ENCODE assay signal across 1 cellular context in the genomic region with DNA sequence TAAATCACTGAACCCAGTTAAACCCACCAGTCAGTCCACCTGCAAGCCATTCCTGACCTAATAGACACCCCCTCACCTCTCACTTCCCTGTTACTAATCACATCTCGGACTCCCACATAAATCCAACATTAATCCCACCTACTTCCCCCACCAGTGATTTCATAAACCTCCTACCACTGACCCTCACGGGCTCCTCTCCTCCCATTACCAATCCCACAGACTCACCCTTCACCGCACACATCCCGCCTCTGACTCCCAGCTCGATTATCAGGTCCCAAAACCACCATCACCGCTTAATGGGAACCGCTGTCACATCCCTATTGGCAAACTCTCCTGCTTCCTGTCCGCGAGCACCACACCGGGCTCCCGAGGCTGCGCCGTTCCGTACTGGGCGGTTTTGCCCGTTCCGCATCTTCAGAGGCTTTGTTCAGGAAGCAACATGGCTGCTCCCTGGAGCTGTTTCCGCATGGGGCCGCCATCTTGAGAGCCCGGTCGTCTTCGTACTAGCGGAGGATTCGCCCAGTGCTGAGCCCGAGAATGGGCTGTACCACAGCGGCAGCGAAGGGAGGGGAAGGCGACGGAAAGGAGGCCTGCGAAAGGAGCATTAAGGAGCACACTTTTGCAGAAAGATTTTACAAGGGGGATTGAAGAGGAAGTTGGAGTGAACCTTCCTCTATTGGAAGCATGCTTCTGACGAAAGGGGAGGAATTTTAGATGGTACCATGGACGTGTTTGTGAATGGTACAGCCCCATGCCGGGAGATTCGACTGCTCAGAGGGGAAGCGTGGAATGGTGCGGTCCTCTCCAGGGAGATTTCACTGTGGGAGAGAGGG.
TF ChIP-seq lines count a peak whose summit lies in the region.

ZNF300 (minus strand) TSS at position 502 of the 833 bp plus-strand sequence. CDS start 1,825 bp downstream, outside the sequence.

TF ChIP-seq in HepG2, 621 proteins besides CTCF, POLR2A, EP300 and RAD21 (continued from another document and continues in another):
- TF ChIP-seq, protein P1, sequence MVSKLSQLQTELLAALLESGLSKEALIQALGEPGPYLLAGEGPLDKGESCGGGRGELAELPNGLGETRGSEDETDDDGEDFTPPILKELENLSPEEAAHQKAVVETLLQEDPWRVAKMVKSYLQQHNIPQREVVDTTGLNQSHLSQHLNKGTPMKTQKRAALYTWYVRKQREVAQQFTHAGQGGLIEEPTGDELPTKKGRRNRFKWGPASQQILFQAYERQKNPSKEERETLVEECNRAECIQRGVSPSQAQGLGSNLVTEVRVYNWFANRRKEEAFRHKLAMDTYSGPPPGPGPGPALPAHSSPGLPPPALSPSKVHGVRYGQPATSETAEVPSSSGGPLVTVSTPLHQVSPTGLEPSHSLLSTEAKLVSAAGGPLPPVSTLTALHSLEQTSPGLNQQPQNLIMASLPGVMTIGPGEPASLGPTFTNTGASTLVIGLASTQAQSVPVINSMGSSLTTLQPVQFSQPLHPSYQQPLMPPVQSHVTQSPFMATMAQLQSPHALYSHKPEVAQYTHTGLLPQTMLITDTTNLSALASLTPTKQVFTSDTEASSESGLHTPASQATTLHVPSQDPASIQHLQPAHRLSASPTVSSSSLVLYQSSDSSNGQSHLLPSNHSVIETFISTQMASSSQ (IDR thresholded peaks at IDR 0.05; ENCODE audit: low read depth), result no peak
- TF ChIP-seq, protein P1 (CRISPR knock-in tag; IDR thresholded peaks at IDR 0.05; ENCODE audit: borderline replicate concordance), result no peak
- TF ChIP-seq ZNF136 (CRISPR knock-in tag; IDR thresholded peaks at IDR 0.05; ENCODE audit: low read depth), result no peak
- TF ChIP-seq ZNF605 (CRISPR knock-in tag; IDR thresholded peaks at IDR 0.05), result peak; percentile 72
- TF ChIP-seq SIX1 (CRISPR knock-in tag; IDR thresholded peaks at IDR 0.05; ENCODE audit: borderline replicate concordance), result no peak
- no peak for TF ChIP-seq ZBTB7B (CRISPR knock-in tag; IDR thresholded peaks at IDR 0.05)
- TF ChIP-seq ZUFSP (CRISPR knock-in tag; IDR thresholded peaks at IDR 0.05; ENCODE audit: borderline replicate concordance), result no peak
- TF ChIP-seq, protein P2, sequence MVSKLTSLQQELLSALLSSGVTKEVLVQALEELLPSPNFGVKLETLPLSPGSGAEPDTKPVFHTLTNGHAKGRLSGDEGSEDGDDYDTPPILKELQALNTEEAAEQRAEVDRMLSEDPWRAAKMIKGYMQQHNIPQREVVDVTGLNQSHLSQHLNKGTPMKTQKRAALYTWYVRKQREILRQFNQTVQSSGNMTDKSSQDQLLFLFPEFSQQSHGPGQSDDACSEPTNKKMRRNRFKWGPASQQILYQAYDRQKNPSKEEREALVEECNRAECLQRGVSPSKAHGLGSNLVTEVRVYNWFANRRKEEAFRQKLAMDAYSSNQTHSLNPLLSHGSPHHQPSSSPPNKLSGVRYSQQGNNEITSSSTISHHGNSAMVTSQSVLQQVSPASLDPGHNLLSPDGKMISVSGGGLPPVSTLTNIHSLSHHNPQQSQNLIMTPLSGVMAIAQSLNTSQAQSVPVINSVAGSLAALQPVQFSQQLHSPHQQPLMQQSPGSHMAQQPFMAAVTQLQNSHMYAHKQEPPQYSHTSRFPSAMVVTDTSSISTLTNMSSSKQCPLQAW (CRISPR knock-in tag; IDR thresholded peaks at IDR 0.05), result peak; percentile 52; the same call in 1 of the 2 replicates
- TF ChIP-seq ZNF558 (CRISPR knock-in tag; IDR thresholded peaks at IDR 0.05; ENCODE audit: borderline replicate concordance), result 0 out of 2 replicates have a peak, but pooled peaks have one; percentile 24
- TF ChIP-seq, protein P3, sequence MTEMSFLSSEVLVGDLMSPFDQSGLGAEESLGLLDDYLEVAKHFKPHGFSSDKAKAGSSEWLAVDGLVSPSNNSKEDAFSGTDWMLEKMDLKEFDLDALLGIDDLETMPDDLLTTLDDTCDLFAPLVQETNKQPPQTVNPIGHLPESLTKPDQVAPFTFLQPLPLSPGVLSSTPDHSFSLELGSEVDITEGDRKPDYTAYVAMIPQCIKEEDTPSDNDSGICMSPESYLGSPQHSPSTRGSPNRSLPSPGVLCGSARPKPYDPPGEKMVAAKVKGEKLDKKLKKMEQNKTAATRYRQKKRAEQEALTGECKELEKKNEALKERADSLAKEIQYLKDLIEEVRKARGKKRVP (CRISPR knock-in tag; IDR thresholded peaks at IDR 0.05), result no peak
- no peak for TF ChIP-seq ZNF770 (CRISPR knock-in tag; IDR thresholded peaks at IDR 0.05)
- TF ChIP-seq USF2 (IDR thresholded peaks at IDR 0.05; ENCODE audit: low read depth, low read length), result no peak
- no peak for TF ChIP-seq USF2 (CRISPR knock-in tag; IDR thresholded peaks at IDR 0.05; ENCODE audit: borderline replicate concordance)
- no peak for TF ChIP-seq ZKSCAN5 (CRISPR knock-in tag; IDR thresholded peaks at IDR 0.05)
- TF ChIP-seq E2F1 (CRISPR knock-in tag; IDR thresholded peaks at IDR 0.05), result 0 out of 2 replicates have a peak, but pooled peaks have one; percentile 35
- TF ChIP-seq AHR (CRISPR knock-in tag; IDR thresholded peaks at IDR 0.05), result no peak; the same call in none of the 2 replicates
- TF ChIP-seq, protein P4, sequence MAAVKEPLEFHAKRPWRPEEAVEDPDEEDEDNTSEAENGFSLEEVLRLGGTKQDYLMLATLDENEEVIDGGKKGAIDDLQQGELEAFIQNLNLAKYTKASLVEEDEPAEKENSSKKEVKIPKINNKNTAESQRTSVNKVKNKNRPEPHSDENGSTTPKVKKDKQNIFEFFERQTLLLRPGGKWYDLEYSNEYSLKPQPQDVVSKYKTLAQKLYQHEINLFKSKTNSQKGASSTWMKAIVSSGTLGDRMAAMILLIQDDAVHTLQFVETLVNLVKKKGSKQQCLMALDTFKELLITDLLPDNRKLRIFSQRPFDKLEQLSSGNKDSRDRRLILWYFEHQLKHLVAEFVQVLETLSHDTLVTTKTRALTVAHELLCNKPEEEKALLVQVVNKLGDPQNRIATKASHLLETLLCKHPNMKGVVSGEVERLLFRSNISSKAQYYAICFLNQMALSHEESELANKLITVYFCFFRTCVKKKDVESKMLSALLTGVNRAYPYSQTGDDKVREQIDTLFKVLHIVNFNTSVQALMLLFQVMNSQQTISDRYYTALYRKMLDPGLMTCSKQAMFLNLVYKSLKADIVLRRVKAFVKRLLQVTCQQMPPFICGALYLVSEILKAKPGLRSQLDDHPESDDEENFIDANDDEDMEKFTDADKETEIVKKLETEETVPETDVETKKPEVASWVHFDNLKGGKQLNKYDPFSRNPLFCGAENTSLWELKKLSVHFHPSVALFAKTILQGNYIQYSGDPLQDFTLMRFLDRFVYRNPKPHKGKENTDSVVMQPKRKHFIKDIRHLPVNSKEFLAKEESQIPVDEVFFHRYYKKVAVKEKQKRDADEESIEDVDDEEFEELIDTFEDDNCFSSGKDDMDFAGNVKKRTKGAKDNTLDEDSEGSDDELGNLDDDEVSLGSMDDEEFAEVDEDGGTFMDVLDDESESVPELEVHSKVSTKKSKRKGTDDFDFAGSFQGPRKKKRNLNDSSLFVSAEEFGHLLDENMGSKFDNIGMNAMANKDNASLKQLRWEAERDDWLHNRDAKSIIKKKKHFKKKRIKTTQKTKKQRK (IDR thresholded peaks at IDR 0.05; ENCODE audit: low read length), result no peak
- no peak for TF ChIP-seq ZNF780A (CRISPR knock-in tag; IDR thresholded peaks at IDR 0.05)
- TF ChIP-seq, protein P5, sequence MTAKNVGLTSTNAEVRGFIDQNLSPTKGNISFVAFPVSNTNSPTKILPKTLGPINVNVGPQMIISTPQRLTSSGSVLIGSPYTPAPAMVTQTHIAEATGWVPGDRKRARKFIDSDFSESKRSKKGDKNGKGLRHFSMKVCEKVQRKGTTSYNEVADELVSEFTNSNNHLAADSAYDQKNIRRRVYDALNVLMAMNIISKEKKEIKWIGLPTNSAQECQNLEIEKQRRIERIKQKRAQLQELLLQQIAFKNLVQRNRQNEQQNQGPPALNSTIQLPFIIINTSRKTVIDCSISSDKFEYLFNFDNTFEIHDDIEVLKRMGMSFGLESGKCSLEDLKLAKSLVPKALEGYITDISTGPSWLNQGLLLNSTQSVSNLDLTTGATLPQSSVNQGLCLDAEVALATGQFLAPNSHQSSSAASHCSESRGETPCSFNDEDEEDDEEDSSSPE (CRISPR knock-in tag; IDR thresholded peaks at IDR 0.05), result peak; percentile 77
- no peak for TF ChIP-seq ZNF850 (CRISPR knock-in tag; conservative IDR thresholded peaks at IDR 0.05)
- TF ChIP-seq ZNF138 (CRISPR knock-in tag; IDR thresholded peaks at IDR 0.05; ENCODE audit: low read depth), result no peak
- TF ChIP-seq ZSCAN20 (CRISPR knock-in tag; IDR thresholded peaks at IDR 0.05; ENCODE audit: borderline replicate concordance), result no peak
- TF ChIP-seq POGZ (CRISPR knock-in tag; IDR thresholded peaks at IDR 0.05), result peak; percentile 93
- no peak for TF ChIP-seq ZNF253 (CRISPR knock-in tag; IDR thresholded peaks at IDR 0.05; ENCODE audit: borderline replicate concordance)
- TF ChIP-seq, protein P6, sequence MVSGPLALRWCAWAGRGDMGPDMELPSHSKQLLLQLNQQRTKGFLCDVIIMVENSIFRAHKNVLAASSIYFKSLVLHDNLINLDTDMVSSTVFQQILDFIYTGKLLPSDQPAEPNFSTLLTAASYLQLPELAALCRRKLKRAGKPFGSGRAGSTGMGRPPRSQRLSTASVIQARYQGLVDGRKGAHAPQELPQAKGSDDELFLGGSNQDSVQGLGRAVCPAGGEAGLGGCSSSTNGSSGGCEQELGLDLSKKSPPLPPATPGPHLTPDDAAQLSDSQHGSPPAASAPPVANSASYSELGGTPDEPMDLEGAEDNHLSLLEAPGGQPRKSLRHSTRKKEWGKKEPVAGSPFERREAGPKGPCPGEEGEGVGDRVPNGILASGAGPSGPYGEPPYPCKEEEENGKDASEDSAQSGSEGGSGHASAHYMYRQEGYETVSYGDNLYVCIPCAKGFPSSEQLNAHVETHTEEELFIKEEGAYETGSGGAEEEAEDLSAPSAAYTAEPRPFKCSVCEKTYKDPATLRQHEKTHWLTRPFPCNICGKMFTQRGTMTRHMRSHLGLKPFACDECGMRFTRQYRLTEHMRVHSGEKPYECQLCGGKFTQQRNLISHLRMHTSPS (CRISPR knock-in tag; IDR thresholded peaks at IDR 0.05; ENCODE audit: low read depth), result no peak
